Comparison of ENCODE assay signal across 19 cellular contexts in genomic region chr3:62587169-62587568, GRCh38.
DNase-seq lines count a peak whose midpoint lies in the region; ATAC-seq and TF ChIP-seq lines count a peak whose summit lies in the region.
"Had no signal": no experiment of that assay in that cellular context is flagged by ENCODE, and none has a peak within 500 bp of the region (broad histone marks: within the 10 kb centered on the region; RNA-seq: fewer than 3 reads in every experiment).

No MANE protein-coding gene starts in this region.

- H3K4me1 ChIP-seq in left lung, result no peaks in the 10 kb centered on the region

- ATAC-seq in left lung (peak; percentile 19), HG02981 (IDR thresholded peaks at IDR 0.05; ENCODE audit: unreplicated experiment) (no peak)
- ATAC-seq: activated CD4-positive, alpha-beta T cell treated with anti-CD3 and anti-CD28 coated beads for 36 hours; GM12878; K562 had no signal

- no peak overlapping the region for H3K4me3 ChIP-seq in choroid plexus epithelial cell (ENCODE audit: low read depth, low read length)
- no peak overlapping the region for H3K4me3 ChIP-seq in left lung
- H3K4me3 ChIP-seq: GM12878, K562, skin epidermis, upper lobe of left lung had no signal

- H3K9me3 ChIP-seq in left lung, result no peaks in the 10 kb centered on the region
- H3K9me3 ChIP-seq: upper lobe of left lung had no signal

- H3K36me3 ChIP-seq in left lung, result no peaks in the 10 kb centered on the region
- H3K36me3 ChIP-seq: upper lobe of left lung had no signal

- DNase-seq in Daoy (ENCODE audit: low read depth) (peak; percentile 84), NCI-H446 treated with DMSO at 0.1 percent for 48 hours (lab: John Stamatoyannopoulos, UW) (peak; percentile 81), choroid plexus epithelial cell (ENCODE audit: low read depth) (peak; percentile 78), left lung (no peak), NCI-H187 (lab: John Stamatoyannopoulos, UW) (no peak), germinal center (ENCODE audit: low spot score) (no peak), DMS79 (lab: John Stamatoyannopoulos, UW) (no peak)
- DNase-seq: activated CD4-positive, alpha-beta T cell treated with anti-CD3 and anti-CD28 coated beads for 36 hours; effector CD4-positive, alpha-beta T cell; NCI-H1694 treated with DMSO at 0.1 percent for 48 hours; NCI-H345; RPMI8226; stimulated activated CD4-positive, alpha-beta T cell treated with anti-CD3 and anti-CD28 coated beads, Interleukin-4, amount 100 ng/mL, for 24 hours had no signal

- TF ChIP-seq CTCF in choroid plexus epithelial cell (conservative IDR thresholded peaks at IDR 0.05; ENCODE audit: low read depth, low read length) (no peak), left lung (IDR thresholded peaks at IDR 0.05) (no peak)

- no peaks in the 10 kb centered on the region for H3K27me3 ChIP-seq in left lung
- H3K27me3 ChIP-seq: upper lobe of left lung had no signal

- no peak overlapping the region for H3K27ac ChIP-seq in left lung
- H3K27ac ChIP-seq: C4-2B, upper lobe of left lung had no signal

- intact Hi-C loops in left lung (cut with DNase I), result no loop called here

Comparison
In these comparisons a context has a peak if more than half of its experiments do, and no peak if none do; other contexts are left out.
1. DNase-seq: peak in Daoy (single experiment), NCI-H446 treated with DMSO at 0.1 percent for 48 hours (single experiment) and choroid plexus epithelial cell (single experiment); none in left lung (0 of 2), NCI-H187 (0 of 2), germinal center (single experiment) and DMS79 (single experiment).